Comparison of ENCODE assay signal across 11 cellular contexts in genomic region chr17:80456465-80457235, GRCh38. TPM values are rescaled to one million over a fixed set of nuclear protein-coding genes. Genes with fewer than 3 reads are reported as not detected.
DNase-seq lines count a peak whose midpoint lies in the region; ATAC-seq and TF ChIP-seq lines count a peak whose summit lies in the region.
"Had no signal": no experiment of that assay in that cellular context is flagged by ENCODE, and none has a peak within 500 bp of the region (broad histone marks: within the 10 kb centered on the region; RNA-seq: fewer than 3 reads in every experiment).

No MANE protein-coding gene starts in this region.

- DNase-seq in heart left ventricle (peak in 4 of 5 donors; percentile 58 to 72 (median 61)), cardiac septum (ENCODE audit: low spot score) (no peak), adipocyte (ENCODE audit: low read depth) (no peak), myocyte (ENCODE audit: low read depth) (peak; percentile 94), vagina (ENCODE audit: extremely low spot score in 2 of 2) (no peak), GM13977 (ENCODE audit: low spot score) (no peak)
- no peak for DNase-seq in activated CD8-positive, alpha-beta memory T cell treated with anti-CD3 and anti-CD28 coated beads, Interleukin-2, amount 50 U/mL, for 48 hours
- DNase-seq: brain microvascular endothelial cell, NCI-H1436 had no signal

- no peaks in the 10 kb centered on the region for H3K27me3 ChIP-seq in heart left ventricle
- peaks cover 21% of the 10 kb centered on the region for H3K27me3 ChIP-seq in adipocyte (replicated peaks; ENCODE audit: control insufficient read depth, insufficient read depth, low read length)
- no peaks in the 10 kb centered on the region for H3K27me3 ChIP-seq in vagina
- H3K27me3 ChIP-seq: brain microvascular endothelial cell had no signal

- in situ Hi-C loops in GM13977 (cut with MboI; ENCODE audit: low pct_unique_long_range_greater_than_20kb, low sequenced_read_pairs, unreplicated experiment) = no loop called here

- peak overlapping the region in 6 of 12 donors; percentile 18 to 99 (median 96) for H3K27ac ChIP-seq in heart left ventricle
- peak overlapping the region; percentile 93 for H3K27ac ChIP-seq in vagina
- H3K27ac ChIP-seq: brain microvascular endothelial cell had no signal

- WGBS in heart left ventricle, 4 donors = 29 to 46% (median 45%) methylated on average over 18 to 21 of the region's 21 CpGs

- intact Hi-C loops in heart left ventricle (cut with DNase I) (no loop called here), cardiac septum (cut with DNase I) (loop anchor here (10.0 kb wide), 1 partner anchor 408 kb away; no protein-coding TSS in a partner anchor), vagina (cut with DNase I) (loop anchor here (10.0 kb wide), 1 partner anchor 408 kb away; no protein-coding TSS in a partner anchor)

- H3K4me1 ChIP-seq in heart left ventricle (peaks cover 0 to 48% (median 24%) of the 10 kb centered on the region in 12 donors), adipocyte (ENCODE audit: control insufficient read depth, insufficient read depth, low read length) (peaks cover 40% of the 10 kb centered on the region), vagina (peaks cover 35% of the 10 kb centered on the region)

- H3K9ac ChIP-seq in adipocyte (ENCODE audit: low read length) = peak overlapping the region; percentile 25

- H3K4me3 ChIP-seq in heart left ventricle = peak overlapping the region in 6 of 12 donors; percentile 0 to 34 (median 25)
- peak overlapping the region; percentile 52 for H3K4me3 ChIP-seq in adipocyte (ENCODE audit: low read length)
- peak overlapping the region in 1 of 2 donors; percentile 16 for H3K4me3 ChIP-seq in vagina

- TF ChIP-seq CTCF in heart left ventricle (IDR thresholded peaks at IDR 0.05) (no peak), vagina (IDR thresholded peaks at IDR 0.05) (no peak), GM13977 (IDR thresholded peaks at IDR 0.05; ENCODE audit: extremely low read depth, insufficient read depth, missing control alignments) (no peak)

- no peaks in the 10 kb centered on the region for H3K36me3 ChIP-seq in heart left ventricle
- H3K36me3 ChIP-seq in adipocyte (ENCODE audit: control insufficient read depth, insufficient read depth, low read length, severe bottlenecking) = no peaks in the 10 kb centered on the region
- no peaks in the 10 kb centered on the region for H3K36me3 ChIP-seq in vagina
- H3K36me3 ChIP-seq: brain microvascular endothelial cell had no signal

- no peak for TF ChIP-seq POLR2A in heart left ventricle (IDR thresholded peaks at IDR 0.05)
- no peak for TF ChIP-seq POLR2A in vagina (IDR thresholded peaks at IDR 0.05)

- ATAC-seq in heart left ventricle (peak in 3 of 4 donors; percentile 26 to 48 (median 35)), GM21515 (IDR thresholded peaks at IDR 0.05; ENCODE audit: unreplicated experiment) (no peak)

- no peaks in the 10 kb centered on the region for H3K9me3 ChIP-seq in heart left ventricle
- no peaks in the 10 kb centered on the region for H3K9me3 ChIP-seq in adipocyte (ENCODE audit: control insufficient read depth, low read length)
- no peaks in the 10 kb centered on the region for H3K9me3 ChIP-seq in vagina

RNA-seq across cellular contexts. Expression of gene NPTX1, which starts 19.8 kb away (rescaled TPM):
- total RNA-seq in heart left ventricle (under 1 TPM in 3 of 9 donors, not detected in 6; 0.07 to 0.58 (median 0.12) TPM), cardiac septum (0.62 TPM), myocyte (0.21 and 0.24 TPM in 2 replicates), vagina (0.49 TPM)
- under 1 TPM in 1 of 2 donors, not detected in 1; 0.01 TPM for polyA plus RNA-seq in heart left ventricle
- 0.16 TPM for polyA plus RNA-seq in myocyte (2012)
- polyA plus RNA-seq: liver had no signal

RNA-seq across cellular contexts. Expression of gene ENDOV, which starts 41.7 kb away (rescaled TPM):
- total RNA-seq in heart left ventricle (10 to 100 TPM in 5 of 9 donors, 1 to 10 TPM in 4; 4.2 to 16.2 (median 11.2) TPM), cardiac septum (12.8 TPM), myocyte (10.4 and 11.6 TPM in 2 replicates), vagina (11.8 TPM)
- 1 to 10 TPM; 8.5 TPM for polyA plus RNA-seq in heart left ventricle
- polyA plus RNA-seq in myocyte (2012) = 26.3 TPM

Comparison
In these comparisons a context has a peak if more than half of its experiments do, and no peak if none do; other contexts are left out.
1. DNase-seq: peak in heart left ventricle (4 of 5) and myocyte (single experiment); none in cardiac septum (single experiment), adipocyte (single experiment), vagina (0 of 2), activated CD8-positive, alpha-beta memory T cell treated with anti-CD3 and anti-CD28 coated beads, Interleukin-2, amount 50 U/mL, for 48 hours (single experiment) and GM13977 (single experiment).
2. intact Hi-C loops: an anchor here in cardiac septum (10.0 kb wide) and vagina (10.0 kb wide); none called in heart left ventricle.